Comparison of ENCODE assay signal across 8 cellular contexts in the genomic region with DNA sequence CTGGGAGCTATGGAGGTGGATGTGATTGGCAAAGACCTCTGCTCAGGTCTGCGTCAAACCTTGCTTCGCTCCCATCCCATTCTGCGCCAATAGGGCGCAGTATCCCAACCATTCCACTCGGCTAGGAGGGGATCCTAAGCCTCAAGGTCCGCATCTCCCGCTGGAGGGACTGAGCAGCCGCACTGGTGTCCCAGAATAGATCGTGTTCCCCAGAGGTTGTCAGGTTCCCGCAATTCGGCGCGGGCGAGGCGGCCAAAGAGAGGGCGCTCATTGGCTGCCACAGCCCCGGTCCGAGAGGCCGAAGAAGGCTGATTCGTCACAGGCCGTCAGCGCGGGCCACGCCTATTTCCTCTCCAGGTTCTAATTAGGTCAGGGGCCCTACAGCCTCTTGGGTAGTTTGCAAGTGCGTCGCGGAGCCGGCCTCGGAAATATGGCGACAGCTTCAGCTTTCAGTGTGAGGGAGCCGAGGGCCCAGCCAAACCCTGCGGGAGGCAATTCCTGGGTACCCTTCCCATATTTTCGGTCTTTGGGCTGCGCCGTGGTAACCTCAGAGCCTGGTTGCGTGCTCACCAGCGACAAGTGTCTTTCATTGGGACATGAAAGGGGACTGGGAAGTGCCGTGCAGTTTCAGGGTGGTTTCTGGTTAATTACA. TPM values are rescaled to one million over a fixed set of nuclear protein-coding genes. Genes with fewer than 3 reads are reported as not detected.
DNase-seq lines count a peak whose midpoint lies in the region; ATAC-seq, FAIRE-seq and TF ChIP-seq lines count a peak whose summit lies in the region.

No MANE protein-coding gene starts in this region.

- TF ChIP-seq CTCF in pancreas (IDR thresholded peaks at IDR 0.05) = no peak
- peak in 1 of 6 experiments; percentile 5 for TF ChIP-seq CTCF in thyroid gland (IDR thresholded peaks at IDR 0.05)

- H3K27me3 ChIP-seq in pancreas = no peaks in the 10 kb centered on the region
- H3K27me3 ChIP-seq in thyroid gland = no peaks in the 10 kb centered on the region

- in situ Hi-C loops in KBM-7 (cut with MboI; ENCODE audit: low pct_unique_long_range_greater_than_20kb, low sequenced_read_pairs) = no loop called here

- H3K36me3 Mint-ChIP-seq in activated naive CD8-positive, alpha-beta T cell = peaks cover 23% of the 10 kb centered on the region

- ATAC-seq in GM21529 (IDR thresholded peaks at IDR 0.05; ENCODE audit: unreplicated experiment) = peak; percentile 99
- ATAC-seq in Right ventricle myocardium inferior = peak; percentile 99
- ATAC-seq in pancreas = peak; percentile 98 to 100 (median 99)

- H3K4me1 ChIP-seq in pancreas = peaks cover 0 to 9% (median 4%) of the 10 kb centered on the region in 3 donors
- peaks cover 11 to 26% of the 10 kb centered on the region in 2 donors for H3K4me1 ChIP-seq in thyroid gland

- H3K4me1 Mint-ChIP-seq in activated naive CD8-positive, alpha-beta T cell (ENCODE audit: low read depth) = peaks cover 44% of the 10 kb centered on the region

- peak overlapping the region; percentile 93 for H3K4me3 Mint-ChIP-seq in activated naive CD8-positive, alpha-beta T cell

- no peaks in the 10 kb centered on the region for H3K27me3 Mint-ChIP-seq in activated naive CD8-positive, alpha-beta T cell

- H3K27ac Mint-ChIP-seq in activated naive CD8-positive, alpha-beta T cell = peak overlapping the region; percentile 99

- peak; percentile 42 to 98 for TF ChIP-seq POLR2A in thyroid gland (IDR thresholded peaks at IDR 0.05)

- peak overlapping the region; percentile 24 to 74 (median 46) for H3K4me3 ChIP-seq in pancreas
- H3K4me3 ChIP-seq in thyroid gland (replicated peaks in 1 of 3) = peak overlapping the region; percentile 58 to 85 (median 77)

- no peaks in the 10 kb centered on the region for H3K36me3 ChIP-seq in pancreas
- no peaks in the 10 kb centered on the region for H3K36me3 ChIP-seq in thyroid gland

- peak; percentile 100 for DNase-seq in DMS53 (lab: John Stamatoyannopoulos, UW)
- peak; percentile 60 for DNase-seq in KBM-7
- peak; percentile 72 for DNase-seq in SKM-1 (lab: John Stamatoyannopoulos, UW; ENCODE audit: unreplicated experiment)
- DNase-seq in Right ventricle myocardium inferior (ENCODE audit: missing footprints) = peak; percentile 99
- peak; percentile 95 to 97 (median 95) for DNase-seq in pancreas
- DNase-seq in thyroid gland = peak; percentile 97 to 98

- no peaks in the 10 kb centered on the region for H3K9me3 ChIP-seq in pancreas
- H3K9me3 ChIP-seq in thyroid gland = no peaks in the 10 kb centered on the region

- H3K9me3 Mint-ChIP-seq in activated naive CD8-positive, alpha-beta T cell (ENCODE audit: low read depth) = peaks cover 20% of the 10 kb centered on the region

- intact Hi-C loops in Right ventricle myocardium inferior (cut with DNase I) (loop anchor here (2.0 to 5.0 kb wide), 2 partner anchors 99 to 153 kb away; a partner anchor contains a TSS), pancreas (cut with DNase I) (no loop called here), thyroid gland (cut with DNase I) (no loop called here)

- H3K27ac ChIP-seq in pancreas (peak overlapping the region; percentile 75 to 96 (median 94)), thyroid gland (peak overlapping the region; percentile 94 to 99 (median 96))

- WGBS in pancreas, 2 donors = 0 to 1% methylated on average over 38 of the region's 38 CpGs
- WGBS in thyroid gland, 2 donors = 1 to 2% methylated on average over 24 to 29 of the region's 38 CpGs

- FAIRE-seq in pancreas (lab: Jason Lieb, UNC) = peak; percentile 86

RNA-seq across cellular contexts. Expression of a gene that starts 5.0 kb away (rescaled TPM):
- not detected for total RNA-seq in Right ventricle myocardium inferior
- not detected for total RNA-seq in pancreas
- not detected for polyA plus RNA-seq in pancreas
- not detected for total RNA-seq in thyroid gland

RNA-seq across cellular contexts. Expression of a gene that starts 14.6 kb away (rescaled TPM):
- 1.0 TPM for total RNA-seq in Right ventricle myocardium inferior
- under 1 TPM; 0.16 to 0.76 (median 0.34) TPM for total RNA-seq in pancreas
- 1 to 10 TPM in 1 of 2 donors, under 1 TPM in 1; 0.61 to 3.1 TPM for polyA plus RNA-seq in pancreas
- total RNA-seq in thyroid gland = under 1 TPM in 2 of 4 donors, not detected in 2; 0.44 to 0.54 TPM

RNA-seq across cellular contexts. Expression of a gene that starts 40.8 kb away (rescaled TPM):
- total RNA-seq in Right ventricle myocardium inferior (80.7 TPM), pancreas (10 to 100 TPM; 17.6 to 27.6 (median 20.7) TPM), thyroid gland (10 to 100 TPM; 28.9 to 70.6 (median 33.4) TPM)
- 10 to 100 TPM in 1 of 2 donors, 1 to 10 TPM in 1; 8.1 to 17.0 TPM for polyA plus RNA-seq in pancreas

Comparison
In these comparisons a context has a peak if more than half of its experiments do, and no peak if none do; other contexts are left out.
1. Peak in every context shown above with its lines: DNase-seq, ATAC-seq, H3K4me3 ChIP-seq and H3K27ac ChIP-seq.